35 cellular contexts compared by ENCODE assay signal in genomic region chr10:22464966-22465627, GRCh38.
DNase-seq lines count a peak whose midpoint lies in the region; ATAC-seq and TF ChIP-seq lines count a peak whose summit lies in the region.
"Had no signal": no experiment of that assay in that cellular context is flagged by ENCODE, and none has a peak within 500 bp of the region (broad histone marks: within the 10 kb centered on the region; RNA-seq: fewer than 3 reads in every experiment).

No MANE protein-coding gene starts in this region.

- DNase-seq in GM12865 (ENCODE audit: low read depth) (peak; percentile 46), naive B cell (no peak), iPS-NIHi11 (ENCODE audit: low spot score) (no peak), GM20000 (ENCODE audit: low spot score) (no peak)
- peak; percentile 20 for DNase-seq in Jurkat, Clone E6-1 (ENCODE audit: low read depth, low spot score)
- DNase-seq: activated CD4-positive, alpha-beta T cell treated with anti-CD3 and anti-CD28 coated beads, Interleukin-2, amount 50 U/mL, for 4 hours; activated CD8-positive, alpha-beta memory T cell treated with anti-CD3 and anti-CD28 coated beads, Interleukin-2, amount 10 ng/mL, durations not matched to agents 7 days and 5 days; activated gamma-delta T cell treated with Interleukin-2 at 50 U/mL for 16 hours; activated T-cell treated with anti-CD3 and anti-CD28 coated beads, Interleukin-2, amount 50 U/mL, for 4 hours; COR-L47; cortex of kidney; effector memory CD4-positive, alpha-beta T cell; hippocampal formation; immature natural killer cell; KBM-7; left cardiac atrium; MG63; NCI-H1105; NCI-H187; NCI-H226; NCI-H69; nephron progenitor cell; posterior cingulate gyrus; right cardiac atrium; Right ventricle myocardium superior; stimulated activated naive CD4-positive, alpha-beta T cell treated with Interleukin-2 at 50 U/mL for 16 hours had no signal

- no peak overlapping the region for H3K4me3 Mint-ChIP-seq in naive B cell
- H3K4me3 Mint-ChIP-seq: activated CD8-positive, alpha-beta memory T cell treated with anti-CD3 and anti-CD28 coated beads, Interleukin-2, amount 10 ng/mL, durations not matched to agents 7 days and 5 days; activated T-cell treated with anti-CD3 and anti-CD28 coated beads, Interleukin-2, amount 50 U/mL, for 4 hours; immature natural killer cell; nephron progenitor cell; T-helper 1 cell treated with Interleukin-12 subunit alpha and Interleukin-12 subunit beta and Interleukin-4 antibody, amounts not matched to agents 30 μg/mL and 1 μg/mL, for 36 hours had no signal

- H3K36me3 Mint-ChIP-seq in naive B cell = no peaks in the 10 kb centered on the region
- H3K36me3 Mint-ChIP-seq: activated CD8-positive, alpha-beta memory T cell treated with anti-CD3 and anti-CD28 coated beads, Interleukin-2, amount 10 ng/mL, durations not matched to agents 7 days and 5 days; immature natural killer cell had no signal

- peaks cover 10 to 20% (median 20%) of the 10 kb centered on the region in 3 donors for H3K4me1 Mint-ChIP-seq in naive B cell
- H3K4me1 Mint-ChIP-seq: activated CD8-positive, alpha-beta memory T cell treated with anti-CD3 and anti-CD28 coated beads, Interleukin-2, amount 10 ng/mL, durations not matched to agents 7 days and 5 days; immature natural killer cell had no signal

- no peak overlapping the region for H3K4me3 ChIP-seq in GM12865 (ENCODE audit: low read depth, low read length)
- H3K4me3 ChIP-seq in Jurkat, Clone E6-1 (ENCODE audit: low read length) = no peak overlapping the region
- H3K4me3 ChIP-seq: ascending aorta, MG63, smooth muscle cell, suprapubic skin had no signal

- ATAC-seq in GM18868 (IDR thresholded peaks at IDR 0.05; ENCODE audit: unreplicated experiment) (peak; percentile 81), naive B cell (ENCODE audit: low read depth in 2 of 2) (peak; percentile 52 to 75), HG02938 (IDR thresholded peaks at IDR 0.05; ENCODE audit: unreplicated experiment) (no peak), HG03095 (IDR thresholded peaks at IDR 0.05; ENCODE audit: unreplicated experiment) (no peak)
- ATAC-seq: activated CD4-positive, CD25-positive, alpha-beta regulatory T cell treated with anti-CD3 and anti-CD28 coated beads, Interleukin-2, amount 50 U/mL, for 24 hours; activated CD8-positive, alpha-beta memory T cell treated with anti-CD3 and anti-CD28 coated beads, Interleukin-2, amount 10 ng/mL, durations not matched to agents 7 days and 5 days; activated T-cell treated with anti-CD3 and anti-CD28 coated beads, Interleukin-2, amount 50 U/mL, for 4 hours; left cardiac atrium; right cardiac atrium; SK-N-SH treated with all-trans-retinoic acid at 6 μM for 48 hours had no signal

- no peaks in the 10 kb centered on the region for H3K27me3 Mint-ChIP-seq in naive B cell

- peak overlapping the region in 1 of 6 donors; percentile 41 for H3K27ac Mint-ChIP-seq in naive B cell
- H3K27ac Mint-ChIP-seq: activated CD8-positive, alpha-beta memory T cell treated with anti-CD3 and anti-CD28 coated beads, Interleukin-2, amount 10 ng/mL, durations not matched to agents 7 days and 5 days; immature natural killer cell; nephron progenitor cell; T-helper 1 cell treated with Interleukin-12 subunit alpha and Interleukin-12 subunit beta and Interleukin-4 antibody, amounts not matched to agents 30 μg/mL and 1 μg/mL, for 36 hours had no signal

- TF ChIP-seq CTCF in GM12865 (IDR thresholded peaks at IDR 0.05; ENCODE audit: insufficient read depth, low read depth, low read length, missing control alignments) = no peak
- no peak for TF ChIP-seq CTCF in GM20000 (IDR thresholded peaks at IDR 0.05; ENCODE audit: extremely low read depth, missing control alignments)

- H3K9me3 Mint-ChIP-seq in naive B cell = peaks cover 0 to 1% (median 0%) of the 10 kb centered on the region in 7 donors
- H3K9me3 Mint-ChIP-seq: immature natural killer cell, nephron progenitor cell had no signal

Comparison
In these comparisons a context has a peak if more than half of its experiments do, and no peak if none do; other contexts are left out.
1. DNase-seq: peak in GM12865 (single experiment) and Jurkat, Clone E6-1 (single experiment); none in naive B cell (single experiment), iPS-NIHi11 (single experiment) and GM20000 (single experiment).
2. ATAC-seq: peak in GM18868 (single experiment) and naive B cell (2 of 2); none in HG02938 (single experiment) and HG03095 (single experiment).